ENCODE assay signal across 21 cellular contexts in the genomic region with DNA sequence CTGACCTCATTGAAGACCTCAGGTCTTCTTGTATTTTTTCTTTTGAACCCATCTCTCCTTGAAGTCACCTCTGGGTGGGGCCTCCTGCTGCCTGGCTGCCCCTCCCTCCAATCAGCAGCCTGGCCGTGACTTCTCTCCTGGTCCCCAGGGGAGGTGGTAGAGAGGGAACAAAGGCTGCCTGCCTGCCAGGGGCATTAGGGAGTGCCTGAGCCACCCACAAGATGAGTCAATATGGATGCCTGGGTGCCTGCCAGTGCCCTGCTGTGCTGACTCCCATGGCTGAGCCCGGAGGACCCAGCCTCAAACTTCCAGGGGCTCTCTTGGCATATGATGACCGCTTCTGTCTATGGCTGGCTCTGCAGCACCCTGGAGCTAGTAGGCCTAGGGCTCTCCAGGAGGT. TPM values are rescaled to one million over a fixed set of nuclear protein-coding genes. Genes with fewer than 3 reads are reported as not detected.
DNase-seq lines count a peak whose midpoint lies in the region; ATAC-seq, FAIRE-seq and TF ChIP-seq lines count a peak whose summit lies in the region.
"Had no signal": no experiment of that assay in that cellular context is flagged by ENCODE, and none has a peak within 500 bp of the region (broad histone marks: within the 10 kb centered on the region; RNA-seq: fewer than 3 reads in every experiment).

No MANE protein-coding gene starts in this region.

- ATAC-seq in Right ventricle myocardium superior (ENCODE audit: poor library complexity) = no peak
- ATAC-seq: left ventricle myocardium superior had no signal

- H3K27ac ChIP-seq in colonic mucosa = no peak overlapping the region
- no peak overlapping the region for H3K27ac ChIP-seq in small intestine (ENCODE audit: low read depth in 1 of 2, low read length in 1 of 2)
- H3K27ac ChIP-seq: 22Rv1, hepatocyte, right lobe of liver had no signal

- intact Hi-C loops in colonic mucosa (cut with DNase I) (no loop called here), Right ventricle myocardium superior (cut with DNase I) (no loop called here)

- H3K4me3 ChIP-seq in colonic mucosa = no peak overlapping the region
- H3K4me3 ChIP-seq in small intestine (ENCODE audit: low read depth in 1 of 2, low read length in 2 of 2) = no peak overlapping the region
- H3K4me3 ChIP-seq: hepatocyte, right lobe of liver had no signal

- DNase-seq in DMS153 (lab: John Stamatoyannopoulos, UW) = peak; percentile 47
- DNase-seq in DMS153 treated with DMSO at 0.1 percent for 48 hours (lab: John Stamatoyannopoulos, UW; ENCODE audit: unreplicated experiment) = no peak
- DNase-seq in NCI-H345 treated with DMSO at 0.1 percent for 48 hours (lab: John Stamatoyannopoulos, UW; ENCODE audit: unreplicated experiment) = peak; percentile 21
- peak; percentile 66 for DNase-seq in colonic mucosa
- DNase-seq in small intestine = peak; percentile 63
- no peak for DNase-seq in NCI-H82 treated with DMSO at 0.1 percent for 48 hours (lab: John Stamatoyannopoulos, UW; ENCODE audit: unreplicated experiment)
- DNase-seq in frontal cortex (ENCODE audit: low spot score in 2 of 2) = no peak
- no peak for DNase-seq in Right ventricle myocardium superior
- DNase-seq: activated CD4-positive, alpha-beta T cell treated with anti-CD3 and anti-CD28 coated beads for 48 hours; activated T-cell treated with anti-CD3 and anti-CD28 coated beads, Interleukin-2, amount 50 U/mL, for 1 hour; CD4-positive, alpha-beta T cell; erythroblast; left ventricle myocardium superior; MV-4-11; NCI-H446 treated with DMSO at 0.1 percent for 48 hours; right lobe of liver; RPMI8226; stimulated activated naive CD4-positive, alpha-beta T cell; T-helper 2 cell had no signal

- H3K9ac ChIP-seq in colonic mucosa (ENCODE audit: low read depth in 2 of 2, low read length in 2 of 2) = no peak overlapping the region

- no peak for TF ChIP-seq CTCF in colonic mucosa (IDR thresholded peaks at IDR 0.05)

- peaks cover 2% of the 10 kb centered on the region for H3K4me1 ChIP-seq in colonic mucosa
- H3K4me1 ChIP-seq in small intestine (ENCODE audit: control insufficient read depth in 2 of 2, insufficient read depth in 1 of 2, low read depth in 1 of 2, low read length in 1 of 2) = peaks cover 0 to 5% of the 10 kb centered on the region in 2 donors

- WGBS in small intestine, 3 donors = 45 to 64% (median 53%) methylated on average over 3 of the region's 3 CpGs

- H3K36me3 ChIP-seq in colonic mucosa = no peaks in the 10 kb centered on the region
- no peaks in the 10 kb centered on the region for H3K36me3 ChIP-seq in small intestine (ENCODE audit: control insufficient read depth in 2 of 2, insufficient read depth in 2 of 2, low read length in 2 of 2)
- H3K36me3 ChIP-seq: right lobe of liver had no signal

- H3K27me3 ChIP-seq in colonic mucosa = no peaks in the 10 kb centered on the region
- H3K27me3 ChIP-seq in small intestine (ENCODE audit: control insufficient read depth in 2 of 2, insufficient read depth in 2 of 2, low read length in 2 of 2) = no peaks in the 10 kb centered on the region
- H3K27me3 ChIP-seq: hepatocyte, right lobe of liver had no signal

- FAIRE-seq in small intestine (lab: Jason Lieb, UNC) (no peak), frontal cortex (lab: Jason Lieb, UNC) (no peak)

- H3K9me3 ChIP-seq in colonic mucosa (no peaks in the 10 kb centered on the region), small intestine (ENCODE audit: control insufficient read depth, low read depth) (no peaks in the 10 kb centered on the region)
- H3K9me3 ChIP-seq: right lobe of liver had no signal

RNA-seq across cellular contexts. Expression of gene CDCP2, which starts 5.3 kb away (rescaled TPM):
- total RNA-seq in colonic mucosa (under 1 TPM in 1 of 2 donors, not detected in 1; 0.10 TPM), frontal cortex (not detected), Right ventricle myocardium superior (not detected)
- under 1 TPM in 1 of 3 donors, not detected in 2; 0.07 TPM for polyA plus RNA-seq in small intestine
- total RNA-seq: CD4-positive, alpha-beta T cell; hepatocyte; left ventricle myocardium superior; right lobe of liver had no signal
- polyA plus RNA-seq: hepatocyte had no signal

RNA-seq across cellular contexts. Expression of gene CYB5RL, which starts 41.8 kb away (rescaled TPM):
- total RNA-seq in colonic mucosa = 10 to 100 TPM in 1 of 2 donors, 1 to 10 TPM in 1; 3.6 to 12.1 TPM
- polyA plus RNA-seq in small intestine = 1 to 10 TPM in 2 of 3 donors, under 1 TPM in 1; 0.89 to 3.7 (median 1.4) TPM
- 4.5 TPM for total RNA-seq in frontal cortex
- 4.8 TPM for total RNA-seq in Right ventricle myocardium superior

RNA-seq across cellular contexts. Expression of gene MRPL37, which starts 41.9 kb away (rescaled TPM):
- total RNA-seq in colonic mucosa (100 to 1,000 TPM in 1 of 2 donors, 10 to 100 TPM in 1; 76.7 to 157 TPM), frontal cortex (29.3 TPM), Right ventricle myocardium superior (78.6 TPM)
- 10 to 100 TPM; 47.6 to 92.9 (median 62.4) TPM for polyA plus RNA-seq in small intestine

Comparison
In these comparisons a context has a peak if more than half of its experiments do, and no peak if none do; other contexts are left out.
1. DNase-seq: peak in DMS153 (single experiment), NCI-H345 treated with DMSO at 0.1 percent for 48 hours (single experiment), colonic mucosa (single experiment) and small intestine (single experiment); none in DMS153 treated with DMSO at 0.1 percent for 48 hours (single experiment), NCI-H82 treated with DMSO at 0.1 percent for 48 hours (single experiment), frontal cortex (0 of 2) and Right ventricle myocardium superior (single experiment).